In the genomic region with DNA sequence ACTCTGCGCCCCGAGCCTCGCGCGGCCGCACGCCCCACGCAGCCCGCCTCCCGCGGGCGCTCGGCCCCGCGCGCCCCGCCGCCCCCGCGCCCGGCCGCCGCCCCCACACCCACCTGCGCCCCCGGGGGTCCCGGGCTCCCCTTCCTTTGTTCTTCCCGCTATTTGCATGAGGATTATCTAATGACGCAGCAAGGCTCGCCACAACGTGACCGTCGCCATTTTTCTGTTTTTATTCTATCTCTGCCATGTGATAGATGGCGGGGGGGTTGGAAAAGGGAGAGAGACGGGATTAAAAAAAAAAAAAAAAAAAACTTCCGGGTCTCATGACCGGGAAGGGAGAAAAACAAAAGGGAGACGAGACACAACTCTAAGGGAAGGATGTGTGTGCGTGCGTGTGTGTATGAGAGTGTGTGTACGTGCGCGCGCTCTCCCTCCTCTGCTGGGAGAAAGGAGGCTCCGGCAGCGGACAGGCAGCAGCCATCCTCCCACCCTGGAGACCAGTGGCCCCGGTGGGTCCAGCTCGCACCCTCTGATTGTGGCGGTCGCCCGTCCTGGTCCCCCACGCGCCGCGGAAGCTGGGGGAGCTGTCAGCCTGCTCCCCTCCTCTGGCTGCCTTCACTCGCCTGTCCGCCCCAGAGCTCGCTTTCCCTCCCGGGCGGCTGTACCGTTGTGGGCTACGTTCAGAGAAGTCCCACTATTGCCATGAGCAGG, we compare ENCODE assay signal across 8 cellular contexts.
DNase-seq lines count a peak whose midpoint lies in the region; ATAC-seq and TF ChIP-seq lines count a peak whose summit lies in the region.

No MANE protein-coding gene starts in this region.

- peak overlapping the region; percentile 92 for H2AFZ ChIP-seq in DND-41 (ENCODE audit: low read depth, low read length)

- H3K4me1 Mint-ChIP-seq in progenitor cell of endocrine pancreas (ENCODE audit: low read depth): peaks cover 18% of the 10 kb centered on the region

- peak; percentile 47 for ATAC-seq in DND-41 (ENCODE audit: insufficient read depth, low read depth)
- no peak for ATAC-seq in GM18873 (IDR thresholded peaks at IDR 0.05; ENCODE audit: low FRiP score, unreplicated experiment)

- peaks cover 24% of the 10 kb centered on the region for H4K20me1 ChIP-seq in DND-41 (ENCODE audit: insufficient read depth, low read length)

- H3K9ac ChIP-seq in DND-41 (ENCODE audit: low read depth, low read length): peak overlapping the region; percentile 72

- H3K27ac Mint-ChIP-seq in progenitor cell of endocrine pancreas: peak overlapping the region; percentile 96

- in situ Hi-C loops in astrocyte of the spinal cord (cut with HindIII; ENCODE audit: low sequenced_read_pairs): no loop called here

- CTCF ChIA-PET in HEK293T (lab: Yijun Ruan, JAX): no interaction called here

- DNase-seq in DND-41 (peak; percentile 70), HEK293T (ENCODE audit: extremely low spot score) (peak; percentile 69), NCI-H146 (lab: John Stamatoyannopoulos, UW) (peak; percentile 83), T-helper 2 cell (peak; percentile 10 to 71 (median 42)), astrocyte of the spinal cord (ENCODE audit: low read depth, low spot score) (peak; percentile 62), hepatic stellate cell (ENCODE audit: low spot score) (peak; percentile 64), progenitor cell of endocrine pancreas (ENCODE audit: low spot score, unreplicated experiment) (peak; percentile 29)

- peak overlapping the region; percentile 86 for H3K4me2 ChIP-seq in DND-41 (ENCODE audit: insufficient read depth, low read length)

- peaks cover 29% of the 10 kb centered on the region for H3K4me1 ChIP-seq in DND-41 (ENCODE audit: insufficient read depth, low read length)

- H3K9me3 Mint-ChIP-seq in progenitor cell of endocrine pancreas (ENCODE audit: low read depth): no peaks in the 10 kb centered on the region

- no peaks in the 10 kb centered on the region for H3K27me3 ChIP-seq in DND-41 (ENCODE audit: insufficient read depth, low read length, poor library complexity)

- peak overlapping the region; percentile 90 for H3K27ac ChIP-seq in DND-41 (ENCODE audit: low read length)

- TF ChIP-seq CTCF in DND-41 (IDR thresholded peaks at IDR 0.05; ENCODE audit: borderline replicate concordance, extremely low read depth, low read length, poor library complexity, severe bottlenecking): no peak
- TF ChIP-seq CTCF in astrocyte of the spinal cord (IDR thresholded peaks at IDR 0.05; ENCODE audit: low read depth, low read length): no peak
- TF ChIP-seq CTCF in progenitor cell of endocrine pancreas (IDR thresholded peaks at IDR 0.05; ENCODE audit: unreplicated experiment): no peak

- no peaks in the 10 kb centered on the region for H3K9me3 ChIP-seq in DND-41 (ENCODE audit: insufficient read depth, low read length, severe bottlenecking)

- H3K36me3 ChIP-seq in DND-41 (ENCODE audit: insufficient read depth, low read length): no peaks in the 10 kb centered on the region; the same call in 1 of the 2 replicates

- H3K4me3 ChIP-seq in DND-41 (ENCODE audit: low read depth in 1 of 2, low read length in 2 of 2): peak overlapping the region; percentile 53 to 74; a peak in 3 of 4 replicates
- peak overlapping the region; percentile 73 for H3K4me3 ChIP-seq in astrocyte of the spinal cord (ENCODE audit: low read depth, low read length)

- H3K27me3 Mint-ChIP-seq in progenitor cell of endocrine pancreas: peaks cover 26% of the 10 kb centered on the region

- POLR2A ChIA-PET in HEK293T (lab: Yijun Ruan, JAX): interaction anchor here (0.7 to 1.3 kb wide), 2 partner anchors 141 to 322 kb away, joined by 3 read pairs; no protein-coding TSS in a partner anchor

- peaks cover 39% of the 10 kb centered on the region for H3K79me2 ChIP-seq in DND-41 (ENCODE audit: insufficient read depth, low read length)

- no peaks in the 10 kb centered on the region for H3K36me3 Mint-ChIP-seq in progenitor cell of endocrine pancreas (ENCODE audit: insufficient read depth)

- H3K4me3 Mint-ChIP-seq in progenitor cell of endocrine pancreas (ENCODE audit: low read depth): peak overlapping the region; percentile 90

TF ChIP-seq in HEK293T, 16 proteins besides CTCF, POLR2A, EP300 and RAD21:
- TF ChIP-seq FOXA1 (IDR thresholded peaks at IDR 0.05): no peak
- TF ChIP-seq ELF4 (IDR thresholded peaks at IDR 0.05): peak; percentile 75
- no peak for TF ChIP-seq HDGF (IDR thresholded peaks at IDR 0.05; ENCODE audit: borderline replicate concordance)
- no peak for TF ChIP-seq LEF1 (IDR thresholded peaks at IDR 0.05; ENCODE audit: borderline replicate concordance)
- no peak for TF ChIP-seq SUZ12 (IDR thresholded peaks at IDR 0.05)
- 0 out of 2 replicates have a peak, but pooled peaks have one; percentile 44 for TF ChIP-seq NFRKB (IDR thresholded peaks at IDR 0.05)
- peak; percentile 98 for TF ChIP-seq ZNF384 (IDR thresholded peaks at IDR 0.05)

Comparison
In these comparisons a context has a peak if more than half of its experiments do, and no peak if none do; other contexts are left out.
1. DNase-seq: peak in every context shown above with its lines; median percentile 83 in NCI-H146; 70 in DND-41; 69 in HEK293T; 64 in hepatic stellate cell; 62 in astrocyte of the spinal cord; 42 in T-helper 2 cell; 29 in progenitor cell of endocrine pancreas.